ENCODE assay signal across 2 cellular contexts in the genomic region with DNA sequence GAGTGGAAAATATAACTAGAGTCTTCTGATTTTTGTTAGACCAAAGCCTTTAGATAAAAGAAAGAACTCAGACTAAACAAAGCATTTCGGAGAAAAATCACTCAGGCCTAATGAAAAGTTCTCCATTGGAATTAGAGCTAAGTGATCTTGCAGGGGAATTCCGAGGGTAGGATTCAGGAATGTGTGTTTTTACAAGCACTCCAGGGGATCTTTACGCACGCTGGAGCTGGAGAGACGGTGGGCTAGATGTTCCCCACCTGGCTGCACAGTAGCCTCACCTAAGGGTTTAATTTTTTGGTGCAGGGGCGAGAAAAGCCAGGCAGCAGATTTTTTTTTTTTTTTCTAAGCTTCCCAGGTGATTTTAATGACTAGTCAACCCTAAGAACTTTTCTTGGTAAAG.
TF ChIP-seq lines count a peak whose summit lies in the region.

No MANE protein-coding gene starts in this region.

TF ChIP-seq in HepG2, 621 proteins besides CTCF, POLR2A, EP300 and RAD21:
- TF ChIP-seq ZSCAN9 (CRISPR knock-in tag; IDR thresholded peaks at IDR 0.05; ENCODE audit: borderline replicate concordance) (no peak), ZC3H4 (CRISPR knock-in tag; IDR thresholded peaks at IDR 0.05; ENCODE audit: borderline replicate concordance) (no peak), ZNF746 (CRISPR knock-in tag; IDR thresholded peaks at IDR 0.05) (no peak), RFX1 (IDR thresholded peaks at IDR 0.05) (no peak), ZNF781 (CRISPR knock-in tag; IDR thresholded peaks at IDR 0.05; ENCODE audit: borderline replicate concordance, not compliant biosample characterization) (no peak)
- TF ChIP-seq, protein P1, sequence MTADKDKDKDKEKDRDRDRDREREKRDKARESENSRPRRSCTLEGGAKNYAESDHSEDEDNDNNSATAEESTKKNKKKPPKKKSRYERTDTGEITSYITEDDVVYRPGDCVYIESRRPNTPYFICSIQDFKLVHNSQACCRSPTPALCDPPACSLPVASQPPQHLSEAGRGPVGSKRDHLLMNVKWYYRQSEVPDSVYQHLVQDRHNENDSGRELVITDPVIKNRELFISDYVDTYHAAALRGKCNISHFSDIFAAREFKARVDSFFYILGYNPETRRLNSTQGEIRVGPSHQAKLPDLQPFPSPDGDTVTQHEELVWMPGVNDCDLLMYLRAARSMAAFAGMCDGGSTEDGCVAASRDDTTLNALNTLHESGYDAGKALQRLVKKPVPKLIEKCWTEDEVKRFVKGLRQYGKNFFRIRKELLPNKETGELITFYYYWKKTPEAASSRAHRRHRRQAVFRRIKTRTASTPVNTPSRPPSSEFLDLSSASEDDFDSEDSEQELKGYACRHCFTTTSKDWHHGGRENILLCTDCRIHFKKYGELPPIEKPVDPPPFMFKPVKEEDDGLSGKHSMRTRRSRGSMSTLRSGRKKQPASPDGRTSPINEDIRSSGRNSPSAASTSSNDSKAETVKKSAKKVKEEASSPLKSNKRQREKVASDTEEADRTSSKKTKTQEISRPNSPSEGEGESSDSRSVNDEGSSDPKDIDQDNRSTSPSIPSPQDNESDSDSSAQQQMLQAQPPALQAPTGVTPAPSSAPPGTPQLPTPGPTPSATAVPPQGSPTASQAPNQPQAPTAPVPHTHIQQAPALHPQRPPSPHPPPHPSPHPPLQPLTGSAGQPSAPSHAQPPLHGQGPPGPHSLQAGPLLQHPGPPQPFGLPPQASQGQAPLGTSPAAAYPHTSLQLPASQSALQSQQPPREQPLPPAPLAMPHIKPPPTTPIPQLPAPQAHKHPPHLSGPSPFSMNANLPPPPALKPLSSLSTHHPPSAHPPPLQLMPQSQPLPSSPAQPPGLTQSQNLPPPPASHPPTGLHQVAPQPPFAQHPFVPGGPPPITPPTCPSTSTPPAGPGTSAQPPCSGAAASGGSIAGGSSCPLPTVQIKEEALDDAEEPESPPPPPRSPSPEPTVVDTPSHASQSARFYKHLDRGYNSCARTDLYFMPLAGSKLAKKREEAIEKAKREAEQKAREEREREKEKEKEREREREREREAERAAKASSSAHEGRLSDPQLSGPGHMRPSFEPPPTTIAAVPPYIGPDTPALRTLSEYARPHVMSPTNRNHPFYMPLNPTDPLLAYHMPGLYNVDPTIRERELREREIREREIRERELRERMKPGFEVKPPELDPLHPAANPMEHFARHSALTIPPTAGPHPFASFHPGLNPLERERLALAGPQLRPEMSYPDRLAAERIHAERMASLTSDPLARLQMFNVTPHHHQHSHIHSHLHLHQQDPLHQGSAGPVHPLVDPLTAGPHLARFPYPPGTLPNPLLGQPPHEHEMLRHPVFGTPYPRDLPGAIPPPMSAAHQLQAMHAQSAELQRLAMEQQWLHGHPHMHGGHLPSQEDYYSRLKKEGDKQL (CRISPR knock-in tag; IDR thresholded peaks at IDR 0.05; ENCODE audit: low read depth): no peak
- TF ChIP-seq, protein P2, sequence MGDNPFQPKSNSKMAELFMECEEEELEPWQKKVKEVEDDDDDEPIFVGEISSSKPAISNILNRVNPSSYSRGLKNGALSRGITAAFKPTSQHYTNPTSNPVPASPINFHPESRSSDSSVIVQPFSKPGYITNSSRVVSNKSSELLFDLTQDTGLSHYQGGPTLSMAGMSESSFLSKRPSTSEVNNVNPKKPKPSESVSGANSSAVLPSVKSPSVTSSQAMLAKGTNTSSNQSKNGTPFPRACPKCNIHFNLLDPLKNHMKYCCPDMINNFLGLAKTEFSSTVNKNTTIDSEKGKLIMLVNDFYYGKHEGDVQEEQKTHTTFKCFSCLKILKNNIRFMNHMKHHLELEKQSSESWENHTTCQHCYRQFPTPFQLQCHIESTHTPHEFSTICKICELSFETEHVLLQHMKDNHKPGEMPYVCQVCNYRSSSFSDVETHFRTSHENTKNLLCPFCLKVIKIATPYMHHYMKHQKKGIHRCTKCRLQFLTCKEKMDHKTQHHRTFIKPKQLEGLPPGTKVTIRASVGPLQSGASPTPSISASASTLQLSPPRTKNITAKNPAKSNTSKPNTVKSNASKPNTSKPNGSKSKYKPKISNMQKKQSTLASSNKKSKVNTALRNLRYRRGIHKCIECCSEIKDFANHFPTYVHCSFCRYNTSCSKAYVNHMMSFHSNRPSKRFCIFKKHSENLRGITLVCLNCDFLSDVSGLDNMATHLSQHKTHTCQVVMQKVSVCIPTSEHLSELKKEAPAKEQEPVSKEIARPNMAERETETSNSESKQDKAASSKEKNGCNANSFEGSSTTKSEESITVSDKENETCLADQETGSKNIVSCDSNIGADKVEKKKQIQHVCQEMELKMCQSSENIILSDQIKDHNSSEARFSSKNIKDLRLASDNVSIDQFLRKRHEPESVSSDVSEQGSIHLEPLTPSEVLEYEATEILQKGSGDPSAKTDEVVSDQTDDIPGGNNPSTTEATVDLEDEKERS (CRISPR knock-in tag; IDR thresholded peaks at IDR 0.05): no peak

TF ChIP-seq in H1, 55 proteins besides CTCF, POLR2A, EP300 and RAD21:
- peak; percentile 49; the same call in 1 of the 2 replicates for TF ChIP-seq SP1 (IDR thresholded peaks at IDR 0.05; ENCODE audit: low read depth, low read length)
- no peak for TF ChIP-seq SIN3A (conservative IDR thresholded peaks at IDR 0.05 in 1 of 2, IDR thresholded peaks at IDR 0.05 in 1 of 2; ENCODE audit: low read depth in 1 of 2, low read length in 2 of 2)
- TF ChIP-seq TEAD4 (IDR thresholded peaks at IDR 0.05; ENCODE audit: low read depth, low read length): peak; percentile 95
- TF ChIP-seq HDAC6 (IDR thresholded peaks at IDR 0.05; ENCODE audit: low read depth, low read length): no peak
- TF ChIP-seq HDAC2 (IDR thresholded peaks at IDR 0.05; ENCODE audit: borderline replicate concordance in 1 of 2, low read depth in 2 of 2, low read length in 2 of 2): peak; percentile 60 to 80; a peak in 2 of 4 replicates
- TF ChIP-seq, protein P3, sequence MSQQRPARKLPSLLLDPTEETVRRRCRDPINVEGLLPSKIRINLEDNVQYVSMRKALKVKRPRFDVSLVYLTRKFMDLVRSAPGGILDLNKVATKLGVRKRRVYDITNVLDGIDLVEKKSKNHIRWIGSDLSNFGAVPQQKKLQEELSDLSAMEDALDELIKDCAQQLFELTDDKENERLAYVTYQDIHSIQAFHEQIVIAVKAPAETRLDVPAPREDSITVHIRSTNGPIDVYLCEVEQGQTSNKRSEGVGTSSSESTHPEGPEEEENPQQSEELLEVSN (IDR thresholded peaks at IDR 0.05): no peak
- no peak for TF ChIP-seq YY1 (IDR thresholded peaks at IDR 0.05; ENCODE audit: low read depth, low read length)
- no peak for TF ChIP-seq TAF7 (optimal IDR thresholded peaks at IDR 0.05; ENCODE audit: borderline replicate concordance, low read depth, low read length)
- TF ChIP-seq TCF12 (IDR thresholded peaks at IDR 0.05; ENCODE audit: low read depth, low read length): 0 out of 2 replicates have a peak, but pooled peaks have one; percentile 36
- TF ChIP-seq KDM4A (IDR thresholded peaks at IDR 0.05; ENCODE audit: low read depth, low read length, severe bottlenecking): no peak
- no peak for TF ChIP-seq SP2 (IDR thresholded peaks at IDR 0.05; ENCODE audit: low read length)
